21 cellular contexts compared by ENCODE assay signal in genomic region chr12:41536813-41537490, GRCh38.
A peak's percentile ranks its signal among the peaks of the same experiment; 100 is the strongest.
DNase-seq lines count a peak whose midpoint lies in the region; ATAC-seq and TF ChIP-seq lines count a peak whose summit lies in the region.
"Had no signal": no experiment of that assay in that cellular context is flagged by ENCODE, and none has a peak within 500 bp of the region (broad histone marks: within the 10 kb centered on the region; RNA-seq: fewer than 3 reads in every experiment).

No MANE protein-coding gene starts in this region.

- TF ChIP-seq EP300 in SK-N-SH (IDR thresholded peaks at IDR 0.05; ENCODE audit: borderline replicate concordance in 1 of 2, low read depth in 1 of 2, low read length in 1 of 2) = no peak

- H3K9me3 ChIP-seq in SK-N-SH = no peaks in the 10 kb centered on the region; the same call in 1 of the 2 replicates
- H3K9me3 ChIP-seq: MG63, Peyer's patch had no signal

- no peak overlapping the region for H3K27ac ChIP-seq in SK-N-SH (ENCODE audit: low read depth in 2 of 2, low read length in 1 of 2)
- H3K27ac ChIP-seq: 22Rv1, Peyer's patch had no signal

- peaks cover 7% of the 10 kb centered on the region for H3K27me3 Mint-ChIP-seq in activated T-cell treated with anti-CD3 and anti-CD28 coated beads, Interleukin-2, amount 50 U/mL, for 72 hours (ENCODE audit: low read depth)
- H3K27me3 Mint-ChIP-seq in activated T-helper 2 cell treated with anti-CD3 and anti-CD28 coated beads, Interferon-gamma antibody, Interleukin-2, Interleukin-4, amounts not matched to agents 10 μg/mL and 5 μg/mL and 100 μg/mL, durations not matched to agents 14 hours and 24 hours and 36 hours (ENCODE audit: low read depth) = no peaks in the 10 kb centered on the region
- peaks cover 3% of the 10 kb centered on the region for H3K27me3 Mint-ChIP-seq in stimulated activated naive CD8-positive, alpha-beta T cell treated with anti-CD3 and anti-CD28 coated beads, Interleukin-15, Interleukin-2, amounts not matched to agents 100 ng/mL and 50 ng/mL, for 24 hours
- H3K27me3 Mint-ChIP-seq: CD4-positive, CD25-positive, alpha-beta regulatory T cell had no signal

- no peak for DNase-seq in SK-N-SH
- no peak for DNase-seq in activated T-cell treated with anti-CD3 and anti-CD28 coated beads, Interleukin-2, amount 50 U/mL, for 72 hours
- no peak for DNase-seq in activated T-cell treated with anti-CD3 and anti-CD28 coated beads for 4 hours
- DNase-seq in activated T-helper 2 cell treated with anti-CD3 and anti-CD28 coated beads, Interferon-gamma antibody, Interleukin-2, Interleukin-4, amounts not matched to agents 10 μg/mL and 5 μg/mL and 100 μg/mL, durations not matched to agents 14 hours and 24 hours and 36 hours (ENCODE audit: low spot score) = no peak
- no peak for DNase-seq in NCI-H2081 treated with DMSO at 0.1 percent for 48 hours (lab: John Stamatoyannopoulos, UW)
- no peak for DNase-seq in LoVo (ENCODE audit: low spot score)
- DNase-seq: CD4-positive, CD25-positive, alpha-beta regulatory T cell; COR-L47; DMS 273 treated with DMSO at 0.1 percent for 48 hours; IMR-90; MG63; NCI-H1048; NCI-H1436; NCI-H1930; NCI-H2171; NCI-H526; Peyer's patch had no signal

- H3K4me2 ChIP-seq in SK-N-SH = no peak overlapping the region

- no peak overlapping the region for H3K27ac Mint-ChIP-seq in activated T-cell treated with anti-CD3 and anti-CD28 coated beads, Interleukin-2, amount 50 U/mL, for 72 hours
- H3K27ac Mint-ChIP-seq in activated T-helper 2 cell treated with anti-CD3 and anti-CD28 coated beads, Interferon-gamma antibody, Interleukin-2, Interleukin-4, amounts not matched to agents 10 μg/mL and 5 μg/mL and 100 μg/mL, durations not matched to agents 14 hours and 24 hours and 36 hours = peak overlapping the region; percentile 9
- peak overlapping the region; percentile 78 for H3K27ac Mint-ChIP-seq in stimulated activated naive CD8-positive, alpha-beta T cell treated with anti-CD3 and anti-CD28 coated beads, Interleukin-15, Interleukin-2, amounts not matched to agents 100 ng/mL and 50 ng/mL, for 24 hours
- H3K27ac Mint-ChIP-seq: B cell; CD4-positive, CD25-positive, alpha-beta regulatory T cell had no signal

- no peaks in the 10 kb centered on the region for H3K4me1 ChIP-seq in SK-N-SH (ENCODE audit: control insufficient read depth in 1 of 2, insufficient read depth in 2 of 2, low read depth in 1 of 2, low read length in 1 of 2)
- H3K4me1 ChIP-seq: Peyer's patch had no signal

- no peak for TF ChIP-seq CTCF in SK-N-SH (IDR thresholded peaks at IDR 0.05)

- no peaks in the 10 kb centered on the region for H3K79me2 ChIP-seq in SK-N-SH (ENCODE audit: insufficient read depth)

- no peaks in the 10 kb centered on the region for H3K36me3 Mint-ChIP-seq in activated T-cell treated with anti-CD3 and anti-CD28 coated beads, Interleukin-2, amount 50 U/mL, for 72 hours (ENCODE audit: insufficient read depth in 2 of 2)
- no peaks in the 10 kb centered on the region for H3K36me3 Mint-ChIP-seq in activated T-helper 2 cell treated with anti-CD3 and anti-CD28 coated beads, Interferon-gamma antibody, Interleukin-2, Interleukin-4, amounts not matched to agents 10 μg/mL and 5 μg/mL and 100 μg/mL, durations not matched to agents 14 hours and 24 hours and 36 hours (ENCODE audit: low read depth)
- H3K36me3 Mint-ChIP-seq in stimulated activated naive CD8-positive, alpha-beta T cell treated with anti-CD3 and anti-CD28 coated beads, Interleukin-15, Interleukin-2, amounts not matched to agents 100 ng/mL and 50 ng/mL, for 24 hours (ENCODE audit: low read depth) = no peaks in the 10 kb centered on the region
- H3K36me3 Mint-ChIP-seq: CD4-positive, CD25-positive, alpha-beta regulatory T cell had no signal

- no peaks in the 10 kb centered on the region for H3K9me3 Mint-ChIP-seq in activated T-cell treated with anti-CD3 and anti-CD28 coated beads, Interleukin-2, amount 50 U/mL, for 72 hours
- no peaks in the 10 kb centered on the region for H3K9me3 Mint-ChIP-seq in activated T-helper 2 cell treated with anti-CD3 and anti-CD28 coated beads, Interferon-gamma antibody, Interleukin-2, Interleukin-4, amounts not matched to agents 10 μg/mL and 5 μg/mL and 100 μg/mL, durations not matched to agents 14 hours and 24 hours and 36 hours
- H3K9me3 Mint-ChIP-seq in stimulated activated naive CD8-positive, alpha-beta T cell treated with anti-CD3 and anti-CD28 coated beads, Interleukin-15, Interleukin-2, amounts not matched to agents 100 ng/mL and 50 ng/mL, for 24 hours = no peaks in the 10 kb centered on the region
- H3K9me3 Mint-ChIP-seq: CD4-positive, CD25-positive, alpha-beta regulatory T cell had no signal

- CTCF ChIA-PET in SK-N-SH (lab: Yijun Ruan, JAX) = no interaction called here

- no peak for TF ChIP-seq RAD21 in SK-N-SH (IDR thresholded peaks at IDR 0.05; ENCODE audit: low read length)

- intact Hi-C loops in activated T-helper 2 cell treated with anti-CD3 and anti-CD28 coated beads, Interferon-gamma antibody, Interleukin-2, Interleukin-4, amounts not matched to agents 10 μg/mL and 5 μg/mL and 100 μg/mL, durations not matched to agents 14 hours and 24 hours and 36 hours (cut with micrococcal nuclease) = no loop called here

- H3K9me2 ChIP-seq in SK-N-SH = no peaks in the 10 kb centered on the region

- POLR2A ChIA-PET in SK-N-SH (lab: Yijun Ruan, JAX) = no interaction called here

- H3K4me3 ChIP-seq in SK-N-SH (ENCODE audit: low read depth in 2 of 2, low read length in 1 of 2) = no peak overlapping the region
- H3K4me3 ChIP-seq: MG63, Peyer's patch had no signal

- no peaks in the 10 kb centered on the region for H3F3A ChIP-seq in SK-N-SH (replicated peaks; ENCODE audit: insufficient read depth)

- ATAC-seq in SK-N-SH treated with all-trans-retinoic acid at 6 μM for 48 hours = no peak
- peak; percentile 69 to 70 for ATAC-seq in activated T-cell treated with anti-CD3 and anti-CD28 coated beads, Interleukin-2, amount 50 U/mL, for 72 hours (replicated peaks in 1 of 2)

- 57% methylated on average over 4 of the region's 4 CpGs for WGBS in SK-N-SH (ENCODE audit: low lambda C conversion rate)

- H3K9ac ChIP-seq in SK-N-SH = no peak overlapping the region

- peaks cover 10% of the 10 kb centered on the region for H3K4me1 Mint-ChIP-seq in activated T-cell treated with anti-CD3 and anti-CD28 coated beads, Interleukin-2, amount 50 U/mL, for 72 hours (ENCODE audit: low read depth)
- H3K4me1 Mint-ChIP-seq in activated T-helper 2 cell treated with anti-CD3 and anti-CD28 coated beads, Interferon-gamma antibody, Interleukin-2, Interleukin-4, amounts not matched to agents 10 μg/mL and 5 μg/mL and 100 μg/mL, durations not matched to agents 14 hours and 24 hours and 36 hours (ENCODE audit: low read depth) = no peaks in the 10 kb centered on the region
- H3K4me1 Mint-ChIP-seq in stimulated activated naive CD8-positive, alpha-beta T cell treated with anti-CD3 and anti-CD28 coated beads, Interleukin-15, Interleukin-2, amounts not matched to agents 100 ng/mL and 50 ng/mL, for 24 hours (ENCODE audit: low read depth) = peaks cover 16% of the 10 kb centered on the region
- H3K4me1 Mint-ChIP-seq: B cell had no signal

- no peaks in the 10 kb centered on the region for H3K27me3 ChIP-seq in SK-N-SH (ENCODE audit: insufficient read depth)
- H3K27me3 ChIP-seq: MG63, Peyer's patch had no signal

- H3K4me3 Mint-ChIP-seq in activated T-cell treated with anti-CD3 and anti-CD28 coated beads, Interleukin-2, amount 50 U/mL, for 72 hours = no peak overlapping the region
- no peak overlapping the region for H3K4me3 Mint-ChIP-seq in activated T-helper 2 cell treated with anti-CD3 and anti-CD28 coated beads, Interferon-gamma antibody, Interleukin-2, Interleukin-4, amounts not matched to agents 10 μg/mL and 5 μg/mL and 100 μg/mL, durations not matched to agents 14 hours and 24 hours and 36 hours (ENCODE audit: low read depth)
- H3K4me3 Mint-ChIP-seq in stimulated activated naive CD8-positive, alpha-beta T cell treated with anti-CD3 and anti-CD28 coated beads, Interleukin-15, Interleukin-2, amounts not matched to agents 100 ng/mL and 50 ng/mL, for 24 hours = no peak overlapping the region
- H3K4me3 Mint-ChIP-seq: B cell; CD4-positive, CD25-positive, alpha-beta regulatory T cell had no signal

- H2AFZ ChIP-seq in SK-N-SH (ENCODE audit: low read depth) = peak overlapping the region; percentile 4; the same call in 1 of the 2 replicates

- no peaks in the 10 kb centered on the region for H3K36me3 ChIP-seq in SK-N-SH (replicated peaks in 1 of 2; ENCODE audit: control insufficient read depth in 1 of 2, insufficient read depth in 2 of 2, low read length in 1 of 2)
- H3K36me3 ChIP-seq: MG63, Peyer's patch had no signal

- no peaks in the 10 kb centered on the region for H4K20me1 ChIP-seq in SK-N-SH (ENCODE audit: insufficient read depth)

TF ChIP-seq in SK-N-SH, 30 proteins besides CTCF, POLR2A, EP300 and RAD21 (continues in another document):
- TF ChIP-seq PBX3 (IDR thresholded peaks at IDR 0.05) = no peak
- no peak for TF ChIP-seq NRF1 (IDR thresholded peaks at IDR 0.05; ENCODE audit: low read depth, low read length)
- no peak for TF ChIP-seq ELF1 (IDR thresholded peaks at IDR 0.05)

TF ChIP-seq in SK-N-SH treated with all-trans-retinoic acid at 6 μM for 48 hours, 23 proteins besides CTCF, POLR2A, EP300 and RAD21 (continues in another document):
- TF ChIP-seq BACH2 (CRISPR knock-in tag; IDR thresholded peaks at IDR 0.05; ENCODE audit: borderline replicate concordance) = no peak
- no peak for TF ChIP-seq TSHZ2 (CRISPR knock-in tag; IDR thresholded peaks at IDR 0.05)
